8 cellular contexts compared by ENCODE assay signal in genomic region chr4:162163892-162164759, GRCh38. TPM values are rescaled to one million over a fixed set of nuclear protein-coding genes. Genes with fewer than 3 reads are reported as not detected.
A peak's percentile ranks its signal among the peaks of the same experiment; 100 is the strongest.
DNase-seq lines count a peak whose midpoint lies in the region; ATAC-seq and TF ChIP-seq lines count a peak whose summit lies in the region.

TSS of gene FSTL5 (minus strand) at chr4:162164000. CDS start at chr4:162111396, 52,604 bp downstream.

- H3F3A ChIP-seq in neural cell (ENCODE audit: insufficient read depth, low read length, poor library complexity, severe bottlenecking) = no peaks in the 10 kb centered on the region

- H3K4me1 ChIP-seq in foreskin keratinocyte = no peaks in the 10 kb centered on the region
- H3K4me1 ChIP-seq in tibial nerve = peaks cover 0 to 24% (median 2%) of the 10 kb centered on the region in 4 donors

- TF ChIP-seq CTCF in foreskin keratinocyte (conservative IDR thresholded peaks at IDR 0.05) (no peak), neural cell (IDR thresholded peaks at IDR 0.05; ENCODE audit: poor library complexity, severe bottlenecking) (no peak), tibial nerve (IDR thresholded peaks at IDR 0.05) (no peak)

- H2AFZ ChIP-seq in neural cell (ENCODE audit: low read depth, low read length) = peak within 1 kb of the TSS; percentile 7

- H3K27ac ChIP-seq in foreskin keratinocyte (no peak within 1 kb of the TSS), neural cell (ENCODE audit: low read length) (no peak within 1 kb of the TSS), tibial nerve (peak within 1 kb of the TSS in 3 of 4 donors; percentile 63 to 78 (median 66))

- TF ChIP-seq POLR2A in tibial nerve (IDR thresholded peaks at IDR 0.05) = peak in 1 of 2 donors; percentile 60

- H4K20me1 ChIP-seq in neural cell (ENCODE audit: insufficient read depth) = no peaks in the 10 kb centered on the region

- no peak for DNase-seq in activated CD4-positive, CD25-positive, alpha-beta regulatory T cell (lab: John Stamatoyannopoulos, UW)
- DNase-seq in NCI-H2107 (lab: John Stamatoyannopoulos, UW) (peak; percentile 10), foreskin keratinocyte (peak; percentile 72 to 87), tibial nerve (ENCODE audit: low spot score in 2 of 2) (peak; percentile 34 to 38)
- DNase-seq in activated T-cell treated with anti-CD3 and anti-CD28 coated beads, Interleukin-2, amount 50 U/mL, for 48 hours = peak; percentile 42 to 58

- WGBS in tibial nerve, 2 donors = 3% methylated on average over 35 to 39 of the region's 39 CpGs

- TF ChIP-seq EP300 in neural cell (conservative IDR thresholded peaks at IDR 0.05; ENCODE audit: poor library complexity, severe bottlenecking) (no peak), tibial nerve (IDR thresholded peaks at IDR 0.05) (peak; percentile 36 to 75)

- peak within 1 kb of the TSS; percentile 44 for H3K9ac ChIP-seq in neural cell (ENCODE audit: low read length)

- H3K79me2 ChIP-seq in neural cell (replicated peaks; ENCODE audit: insufficient read depth, low read length) = no peaks in the 10 kb centered on the region

- H3K27me3 ChIP-seq in foreskin keratinocyte (peaks cover 32% of the 10 kb centered on the region), neural cell (ENCODE audit: insufficient read depth, low read depth, low read length) (no peaks in the 10 kb centered on the region), tibial nerve (peaks cover 0 to 5% of the 10 kb centered on the region in 2 donors)

- H3K4me3 ChIP-seq in neural cell (ENCODE audit: low read length) (peak within 1 kb of the TSS; percentile 70), tibial nerve (peak within 1 kb of the TSS; percentile 29 to 51 (median 44))

- peak within 1 kb of the TSS; percentile 50 for H3K4me2 ChIP-seq in neural cell (ENCODE audit: low read length)

- no peaks in the 10 kb centered on the region for H3K9me2 ChIP-seq in neural cell (ENCODE audit: insufficient read depth, low read length)

- ATAC-seq in activated CD4-positive, CD25-positive, alpha-beta regulatory T cell treated with anti-CD3 and anti-CD28 coated beads, Interleukin-2, amount 50 U/mL, for 24 hours = peak; percentile 43 to 53
- peak; percentile 86 for ATAC-seq in HG02678 (IDR thresholded peaks at IDR 0.05; ENCODE audit: unreplicated experiment)
- peak; percentile 99 for ATAC-seq in foreskin keratinocyte

- H3K9me3 ChIP-seq in neural cell (ENCODE audit: low read length) (no peaks in the 10 kb centered on the region), tibial nerve (no peaks in the 10 kb centered on the region)

- no peaks in the 10 kb centered on the region for H3K36me3 ChIP-seq in neural cell (ENCODE audit: insufficient read depth, low read length)
- H3K36me3 ChIP-seq in tibial nerve = no peaks in the 10 kb centered on the region

- TF ChIP-seq RAD21 in neural cell (conservative IDR thresholded peaks at IDR 0.05) = peak; percentile 51

TF ChIP-seq in neural cell, 6 proteins besides CTCF, POLR2A, EP300 and RAD21:
- TF ChIP-seq SMC3 (conservative IDR thresholded peaks at IDR 0.05; ENCODE audit: poor library complexity) (peak; percentile 53), MXI1 (conservative IDR thresholded peaks at IDR 0.05; ENCODE audit: poor library complexity, severe bottlenecking) (no peak)

RNA-seq across cellular contexts. Expression of gene FSTL5, which starts in this region (rescaled TPM):
- total RNA-seq in foreskin keratinocyte (not detected in 2 replicates), tibial nerve (10 to 100 TPM in 1 of 4 donors, 1 to 10 TPM in 3; 4.8 to 13.5 (median 7.1) TPM)
- polyA plus RNA-seq in foreskin keratinocyte (not detected in 2 replicates), neural cell (6.5 and 6.8 TPM in 2 replicates)
- 16.3 and 18.2 TPM in 2 replicates for polyA minus RNA-seq in neural cell

Comparison
In these comparisons a context has a peak if more than half of its experiments do, and no peak if none do; other contexts are left out.
1. Peak in DNase-seq and ATAC-seq in foreskin keratinocyte; RNA of the gene not detected or under 1 TPM.
2. ATAC-seq: peak in every context shown above with its lines; median percentile 99 in foreskin keratinocyte; 86 in HG02678; 48 in activated CD4-positive, CD25-positive, alpha-beta regulatory T cell treated with anti-CD3 and anti-CD28 coated beads, Interleukin-2, amount 50 U/mL, for 24 hours.
3. DNase-seq: peak in NCI-H2107 (single experiment), activated T-cell treated with anti-CD3 and anti-CD28 coated beads, Interleukin-2, amount 50 U/mL, for 48 hours (2 of 2) and tibial nerve (2 of 2); none in activated CD4-positive, CD25-positive, alpha-beta regulatory T cell (0 of 4).
4. H3K27ac ChIP-seq: peak in tibial nerve (3 of 4); none in foreskin keratinocyte (single experiment) and neural cell (single experiment).